ENCODE assay signal across 3 cellular contexts in genomic region chr3:13037458-13038117, GRCh38.
TF ChIP-seq lines count a peak whose summit lies in the region.

No MANE protein-coding gene starts in this region.

TF ChIP-seq in A549, 52 proteins besides CTCF, POLR2A, EP300 and RAD21:
- TF ChIP-seq REST (IDR thresholded peaks at IDR 0.05): no peak
- TF ChIP-seq POLR2AphosphoS2 (conservative IDR thresholded peaks at IDR 0.05; ENCODE audit: low read length): no peak
- TF ChIP-seq CEBPB (IDR thresholded peaks at IDR 0.05): peak; percentile 37 to 51; a peak in 3 of 4 replicates
TF ChIP-seq in A549: peak in this region for 1.

TF ChIP-seq in K562, 482 proteins besides CTCF, POLR2A, EP300 and RAD21:
- peak; percentile 40; the same call in 1 of the 2 replicates for TF ChIP-seq CEBPG (CRISPR knock-in tag; IDR thresholded peaks at IDR 0.05)
- TF ChIP-seq CEBPG (tag; conservative IDR thresholded peaks at IDR 0.05 in 1 of 2, IDR thresholded peaks at IDR 0.05 in 1 of 2): peak; percentile 61 to 89
- TF ChIP-seq CEBPB (tag; IDR thresholded peaks at IDR 0.05): peak; percentile 86
- TF ChIP-seq ZNF780A (CRISPR knock-in tag; IDR thresholded peaks at IDR 0.05): no peak
TF ChIP-seq in K562: peak in this region for 2.

TF ChIP-seq in endothelial cell of umbilical vein, 7 proteins besides CTCF, POLR2A, EP300 and RAD21:
- TF ChIP-seq FOS (IDR thresholded peaks at IDR 0.05; ENCODE audit: borderline replicate concordance, insufficient read depth, low read length) (peak; percentile 52), MAX (IDR thresholded peaks at IDR 0.05; ENCODE audit: insufficient read depth, insufficient read length) (no peak), POLR2AphosphoS5 (IDR thresholded peaks at IDR 0.05; ENCODE audit: insufficient read depth, low read depth, low read length) (no peak), MYC (IDR thresholded peaks at IDR 0.05; ENCODE audit: low read depth, low read length) (no peak), JUN (IDR thresholded peaks at IDR 0.05; ENCODE audit: borderline replicate concordance, insufficient read depth, insufficient read length, low read depth) (peak; percentile 3)
